Comparison of ENCODE assay signal across 1 cellular context in genomic region chr12:54301428-54302045, GRCh38.
TF ChIP-seq lines count a peak whose summit lies in the region.

No MANE protein-coding gene starts in this region.

TF ChIP-seq in HepG2, 621 proteins besides CTCF, POLR2A, EP300 and RAD21 (continued from another document):
- TF ChIP-seq ZNF512 (CRISPR knock-in tag; IDR thresholded peaks at IDR 0.05) (0 out of 2 replicates have a peak, but pooled peaks have one; percentile 11), TCF7 (IDR thresholded peaks at IDR 0.05; ENCODE audit: low read depth) (peak; percentile 88), AKAP8 (CRISPR knock-in tag; IDR thresholded peaks at IDR 0.05) (no peak), ZBTB3 (CRISPR knock-in tag; IDR thresholded peaks at IDR 0.05; ENCODE audit: borderline replicate concordance, low read depth) (no peak), SKIL (CRISPR knock-in tag; IDR thresholded peaks at IDR 0.05; ENCODE audit: borderline replicate concordance) (no peak), RFXAP (CRISPR knock-in tag; IDR thresholded peaks at IDR 0.05; ENCODE audit: borderline replicate concordance) (0 out of 2 replicates have a peak, but pooled peaks have one; percentile 36), BATF2 (CRISPR knock-in tag; IDR thresholded peaks at IDR 0.05) (no peak), TCF7L2 (IDR thresholded peaks at IDR 0.05; ENCODE audit: low read depth, low read length) (0 out of 2 replicates have a peak, but pooled peaks have one; percentile 32), TBL1XR1 (IDR thresholded peaks at IDR 0.05; ENCODE audit: borderline replicate concordance, low read length, partially characterized antibody) (no peak), XRCC5 (optimal IDR thresholded peaks at IDR 0.05; ENCODE audit: low read length) (no peak), ZSCAN22 (CRISPR knock-in tag; IDR thresholded peaks at IDR 0.05) (no peak), ZBTB8A (CRISPR knock-in tag; IDR thresholded peaks at IDR 0.05; ENCODE audit: borderline replicate concordance, low read depth) (no peak), ERF (CRISPR knock-in tag; IDR thresholded peaks at IDR 0.05) (no peak), ZNF276 (CRISPR knock-in tag; IDR thresholded peaks at IDR 0.05; ENCODE audit: low read depth) (0 out of 2 replicates have a peak, but pooled peaks have one; percentile 11), SOX5 (CRISPR knock-in tag; IDR thresholded peaks at IDR 0.05; ENCODE audit: borderline replicate concordance) (peak; percentile 57; the same call in 1 of the 2 replicates), NR2F6 (IDR thresholded peaks at IDR 0.05) (peak; percentile 82), NR2F6 (CRISPR knock-in tag; IDR thresholded peaks at IDR 0.05) (peak; percentile 60; the same call in 1 of the 2 replicates), ZNF362 (CRISPR knock-in tag; IDR thresholded peaks at IDR 0.05; ENCODE audit: borderline replicate concordance) (peak; percentile 55; the same call in 1 of the 2 replicates), EHMT2 (IDR thresholded peaks at IDR 0.05; ENCODE audit: borderline replicate concordance, low read depth, low read length) (no peak), NR2C2 (CRISPR knock-in tag; IDR thresholded peaks at IDR 0.05; ENCODE audit: borderline replicate concordance) (peak; percentile 42; the same call in 1 of the 2 replicates), ASH2L (IDR thresholded peaks at IDR 0.05; ENCODE audit: insufficient read length, low read depth, low read length) (peak; percentile 44), FOSL2 (CRISPR knock-in tag; IDR thresholded peaks at IDR 0.05) (no peak; the same call in 1 of the 2 replicates), ZNF773 (CRISPR knock-in tag; IDR thresholded peaks at IDR 0.05; ENCODE audit: borderline replicate concordance) (no peak), ZBTB2 (CRISPR knock-in tag; IDR thresholded peaks at IDR 0.05; ENCODE audit: low read depth) (no peak), TFAP4 (IDR thresholded peaks at IDR 0.05; ENCODE audit: borderline replicate concordance, low read depth) (peak; percentile 60; the same call in 1 of the 2 replicates), PHF21A (CRISPR knock-in tag; IDR thresholded peaks at IDR 0.05) (peak; percentile 59; the same call in 1 of the 2 replicates), PRPF4 (IDR thresholded peaks at IDR 0.05; ENCODE audit: low read depth, low read length, poor library complexity, severe bottlenecking) (peak; percentile 83), ZNF331 (CRISPR knock-in tag; IDR thresholded peaks at IDR 0.05) (0 out of 2 replicates have a peak, but pooled peaks have one; percentile 9), ZNF770 (CRISPR knock-in tag; IDR thresholded peaks at IDR 0.05) (peak; percentile 70; the same call in 1 of the 2 replicates), GATAD2A (CRISPR knock-in tag; IDR thresholded peaks at IDR 0.05) (0 out of 2 replicates have a peak, but pooled peaks have one; percentile 43), SP140L (CRISPR knock-in tag; IDR thresholded peaks at IDR 0.05; ENCODE audit: borderline replicate concordance) (no peak), CBFB (CRISPR knock-in tag; IDR thresholded peaks at IDR 0.05) (no peak), SP5 (CRISPR knock-in tag; IDR thresholded peaks at IDR 0.05; ENCODE audit: borderline replicate concordance, low read depth) (peak; percentile 88), HNF1B (CRISPR knock-in tag; IDR thresholded peaks at IDR 0.05) (no peak)
